In the genomic region with DNA sequence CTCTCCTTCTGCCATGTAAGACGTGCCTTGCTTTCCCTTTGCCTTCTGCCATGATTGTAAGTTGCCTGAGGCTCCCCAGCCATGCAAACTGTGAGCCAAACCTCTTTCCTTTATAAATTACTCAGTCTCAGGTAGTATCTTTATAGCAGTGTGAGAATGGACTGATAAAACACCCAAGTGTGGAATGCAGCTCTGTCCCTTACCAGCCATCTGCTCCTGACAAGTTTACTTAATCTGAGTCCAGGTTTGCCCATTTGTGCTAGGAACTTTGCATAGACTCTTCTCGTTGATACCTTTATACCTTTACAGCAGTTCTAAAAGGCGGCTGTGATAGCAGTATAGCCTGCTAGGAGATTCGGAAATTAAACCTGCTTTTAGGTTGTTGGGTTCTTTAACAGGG, we compare ENCODE assay signal across 24 cellular contexts.
"Had no signal": no experiment of that assay in that cellular context is flagged by ENCODE, and none has a peak within 500 bp of the region (broad histone marks: within the 10 kb centered on the region; RNA-seq: fewer than 3 reads in every experiment).

No MANE protein-coding gene starts in this region.

- H3K27ac ChIP-seq: lower lobe of right lung, neural progenitor cell, ovary, psoas muscle, sigmoid colon, spleen, thoracic aorta, tibial nerve, upper lobe of left lung had no signal

- DNase-seq: dorsolateral prefrontal cortex; effector CD4-positive, alpha-beta T cell; hypothalamus; immature natural killer cell; islet precursor cell; kidney glomerular epithelial cell; left ventricle myocardium superior; lower lobe of right lung; naive B cell; ovary; posterior cingulate gyrus; psoas muscle; right cardiac atrium; sigmoid colon; spleen; stimulated activated naive B cell treated with anti-CD40 and anti-IgM and Interleukin-4, amounts not matched to agents 10 μg/mL and 1 μg/mL and 100 μg/mL, for 72 hours; upper lobe of left lung had no signal

- H3K36me3 ChIP-seq: ovary, thoracic aorta had no signal

- H3K4me2 ChIP-seq: neural progenitor cell had no signal

- H3K27me3 ChIP-seq: dorsolateral prefrontal cortex, neural progenitor cell, ovary, sigmoid colon, spleen, tibial nerve, upper lobe of left lung had no signal

- H3K4me3 ChIP-seq: dorsolateral prefrontal cortex, lower lobe of right lung, neural progenitor cell, ovary, psoas muscle, sigmoid colon, spleen, thoracic aorta, tibial nerve, upper lobe of left lung had no signal

- FAIRE-seq: colon, frontal cortex, urothelium cell line had no signal

- ATAC-seq: left ventricle myocardium superior; lower lobe of right lung; natural killer cell treated with Interleukin-12 subunit alpha and Interleukin-12 subunit beta and Interleukin-15 and Interleukin-18, amount 100 ng/mL, for 72 hours; right cardiac atrium; stimulated activated naive B cell treated with anti-CD40 and anti-IgM and Interleukin-4, amounts not matched to agents 10 μg/mL and 1 μg/mL and 100 μg/mL, for 72 hours had no signal

- H3K4me1 ChIP-seq: neural progenitor cell had no signal

- H3K9me3 ChIP-seq: lower lobe of right lung, ovary, psoas muscle, sigmoid colon, spleen, thoracic aorta, tibial nerve, upper lobe of left lung had no signal
